11 cellular contexts compared by ENCODE assay signal in genomic region chr5:132656774-132657355, GRCh38. TPM values are rescaled to one million over a fixed set of nuclear protein-coding genes. Genes with fewer than 3 reads are reported as not detected.
DNase-seq lines count a peak whose midpoint lies in the region; ATAC-seq lines count a peak whose summit lies in the region.
"Had no signal": no experiment of that assay in that cellular context is flagged by ENCODE, and none has a peak within 500 bp of the region (broad histone marks: within the 10 kb centered on the region; RNA-seq: fewer than 3 reads in every experiment).

No MANE protein-coding gene starts in this region.

- H3K27ac ChIP-seq in GM23248 (no peak overlapping the region), iPS-20b (ENCODE audit: low read length) (no peak overlapping the region)

- H3K36me3 ChIP-seq in GM23248 (ENCODE audit: low read depth) (no peaks in the 10 kb centered on the region), iPS-20b (ENCODE audit: insufficient read depth, low read depth, low read length) (no peaks in the 10 kb centered on the region)

- H3K9me3 Mint-ChIP-seq in activated CD8-positive, alpha-beta memory T cell treated with anti-CD3 and anti-CD28 coated beads, Interleukin-2, amount 10 ng/mL, durations not matched to agents 7 days and 5 days (ENCODE audit: low read depth) = no peaks in the 10 kb centered on the region
- no peaks in the 10 kb centered on the region for H3K9me3 Mint-ChIP-seq in stimulated activated effector memory CD8-positive, alpha-beta T cell treated with anti-CD3 and anti-CD28 coated beads, Interleukin-12 subunit alpha, Interleukin-12 subunit beta, amount 100 ng/mL, for 72 hours

- peak overlapping the region; percentile 39 for H3K4me3 Mint-ChIP-seq in activated CD8-positive, alpha-beta memory T cell treated with anti-CD3 and anti-CD28 coated beads, Interleukin-2, amount 10 ng/mL, durations not matched to agents 7 days and 5 days
- peak overlapping the region; percentile 69 for H3K4me3 Mint-ChIP-seq in stimulated activated effector memory CD8-positive, alpha-beta T cell treated with anti-CD3 and anti-CD28 coated beads, Interleukin-12 subunit alpha, Interleukin-12 subunit beta, amount 100 ng/mL, for 72 hours

- peaks cover 15% of the 10 kb centered on the region for H3K27me3 Mint-ChIP-seq in activated CD8-positive, alpha-beta memory T cell treated with anti-CD3 and anti-CD28 coated beads, Interleukin-2, amount 10 ng/mL, durations not matched to agents 7 days and 5 days

- DNase-seq in GM23248 = no peak
- no peak for DNase-seq in activated CD8-positive, alpha-beta memory T cell treated with anti-CD3 and anti-CD28 coated beads, Interleukin-2, amount 10 ng/mL, durations not matched to agents 7 days and 5 days
- DNase-seq in stimulated activated effector memory CD8-positive, alpha-beta T cell treated with anti-CD3 and anti-CD28 coated beads, Interleukin-12 subunit alpha, Interleukin-12 subunit beta, amount 100 ng/mL, for 72 hours (ENCODE audit: low spot score in 2 of 2) = no peak
- DNase-seq in DMS79 treated with DMSO at 0.1 percent for 48 hours (lab: John Stamatoyannopoulos, UW) = no peak
- DNase-seq: NCI-H524 treated with DMSO at 0.1 percent for 48 hours had no signal

- H3K4me3 ChIP-seq in GM23248 (peak overlapping the region; percentile 67), iPS-20b (ENCODE audit: low read length) (peak overlapping the region; percentile 56; the same call in 1 of the 2 replicates)

- H3K4me1 ChIP-seq in GM23248 (ENCODE audit: insufficient read depth) (no peaks in the 10 kb centered on the region), iPS-20b (ENCODE audit: insufficient read depth, low read length) (no peaks in the 10 kb centered on the region)

- WGBS in GM23248 (ENCODE audit: low coverage in 1 of 2, low lambda C conversion rate in 2 of 2, missing lambda C conversion rate in 2 of 2), 2 experiments = 90 to 94% methylated on average over 10 to 12 of the region's 12 CpGs

- H2AFZ ChIP-seq in GM23248 = peak overlapping the region; percentile 83; the same call in 1 of the 2 replicates

- H3K4me1 Mint-ChIP-seq in activated CD8-positive, alpha-beta memory T cell treated with anti-CD3 and anti-CD28 coated beads, Interleukin-2, amount 10 ng/mL, durations not matched to agents 7 days and 5 days = peaks cover 41% of the 10 kb centered on the region
- peaks cover 47% of the 10 kb centered on the region for H3K4me1 Mint-ChIP-seq in stimulated activated effector memory CD8-positive, alpha-beta T cell treated with anti-CD3 and anti-CD28 coated beads, Interleukin-12 subunit alpha, Interleukin-12 subunit beta, amount 100 ng/mL, for 72 hours

- H3K79me2 ChIP-seq in GM23248 (ENCODE audit: insufficient read depth) = no peaks in the 10 kb centered on the region

- H3K9me2 ChIP-seq in GM23248 (ENCODE audit: insufficient read depth) = no peaks in the 10 kb centered on the region

- H3K27me3 ChIP-seq in GM23248 (replicated peaks; ENCODE audit: insufficient read depth) (peaks cover 11% of the 10 kb centered on the region; the same call in 1 of the 2 replicates), iPS-20b (ENCODE audit: insufficient read depth, low read length) (peaks cover 51% of the 10 kb centered on the region)

- H3K4me2 ChIP-seq in GM23248 (ENCODE audit: unreplicated experiment) = peak overlapping the region; percentile 75

- CTCF ChIA-PET in activated CD8-positive, alpha-beta memory T cell treated with anti-CD3 and anti-CD28 coated beads, Interleukin-2, amount 10 ng/mL, durations not matched to agents 7 days and 5 days (lab: Charles Lee) = no interaction called here

- no peaks in the 10 kb centered on the region for H4K20me1 ChIP-seq in GM23248 (ENCODE audit: insufficient read depth)

- in situ Hi-C loops in GM23248 (cut with MboI) = no loop called here

- H3K9me3 ChIP-seq in GM23248 (ENCODE audit: low read depth) (no peaks in the 10 kb centered on the region), iPS-20b (ENCODE audit: insufficient read depth, low read depth, low read length) (no peaks in the 10 kb centered on the region)

- peaks cover 1% of the 10 kb centered on the region for H3K36me3 Mint-ChIP-seq in activated CD8-positive, alpha-beta memory T cell treated with anti-CD3 and anti-CD28 coated beads, Interleukin-2, amount 10 ng/mL, durations not matched to agents 7 days and 5 days
- H3K36me3 Mint-ChIP-seq in stimulated activated effector memory CD8-positive, alpha-beta T cell treated with anti-CD3 and anti-CD28 coated beads, Interleukin-12 subunit alpha, Interleukin-12 subunit beta, amount 100 ng/mL, for 72 hours = peaks cover 19% of the 10 kb centered on the region

- H3K9ac ChIP-seq in GM23248 (no peak overlapping the region), iPS-20b (ENCODE audit: low read depth, low read length) (no peak overlapping the region)

- peak; percentile 35 for ATAC-seq in activated CD8-positive, alpha-beta memory T cell treated with anti-CD3 and anti-CD28 coated beads, Interleukin-2, amount 10 ng/mL, durations not matched to agents 7 days and 5 days
- peak; percentile 36 for ATAC-seq in stimulated activated effector memory CD8-positive, alpha-beta T cell treated with anti-CD3 and anti-CD28 coated beads, Interleukin-12 subunit alpha, Interleukin-12 subunit beta, amount 100 ng/mL, for 72 hours
- ATAC-seq in HG02970 (IDR thresholded peaks at IDR 0.05; ENCODE audit: low FRiP score, unreplicated experiment) (no peak), HG03280 (IDR thresholded peaks at IDR 0.05; ENCODE audit: unreplicated experiment) (no peak), GM18867 (IDR thresholded peaks at IDR 0.05; ENCODE audit: unreplicated experiment) (no peak)

- H3K27ac Mint-ChIP-seq in activated CD8-positive, alpha-beta memory T cell treated with anti-CD3 and anti-CD28 coated beads, Interleukin-2, amount 10 ng/mL, durations not matched to agents 7 days and 5 days = peak overlapping the region; percentile 69
- peak overlapping the region; percentile 89 for H3K27ac Mint-ChIP-seq in stimulated activated effector memory CD8-positive, alpha-beta T cell treated with anti-CD3 and anti-CD28 coated beads, Interleukin-12 subunit alpha, Interleukin-12 subunit beta, amount 100 ng/mL, for 72 hours

- H3F3A ChIP-seq in GM23248 (ENCODE audit: insufficient read depth) = no peaks in the 10 kb centered on the region

RNA-seq across cellular contexts. Expression of gene IL13, which starts 1.1 kb away (rescaled TPM):
- total RNA-seq in GM23248 (2014; rRNA removed; shearing (Covaris generic)) = not detected in 2 replicates
- polyA plus RNA-seq in GM23248 (2016; fragmentation: Nextera tagmentation; extraction: Ambion mirVana) = not detected in 2 replicates
- 100 to 1,000 TPM in 1 of 2 experiments, 1 to 10 TPM in 1; 4.8 to 119 TPM for total RNA-seq in activated CD8-positive, alpha-beta memory T cell treated with anti-CD3 and anti-CD28 coated beads, Interleukin-2, amount 10 ng/mL, durations not matched to agents 7 days and 5 days
- total RNA-seq: lung microvascular endothelial cell had no signal
- polyA plus RNA-seq: esophagus had no signal

RNA-seq across cellular contexts. Expression of gene IL4, which starts 16.9 kb away (rescaled TPM):
- total RNA-seq in GM23248 (2014; rRNA removed; shearing (Covaris generic)) = not detected in 2 replicates
- 0.34 TPM in 1 of 2 replicates, not detected in the other for polyA plus RNA-seq in GM23248 (2016; fragmentation: Nextera tagmentation; extraction: Ambion mirVana)
- 1 to 10 TPM in 1 of 2 experiments, under 1 TPM in 1; 0.53 to 2.5 TPM for total RNA-seq in activated CD8-positive, alpha-beta memory T cell treated with anti-CD3 and anti-CD28 coated beads, Interleukin-2, amount 10 ng/mL, durations not matched to agents 7 days and 5 days
- total RNA-seq: lung microvascular endothelial cell had no signal
- polyA plus RNA-seq: esophagus had no signal

Comparison
In these comparisons a context has a peak if more than half of its experiments do, and no peak if none do; other contexts are left out.
1. ATAC-seq: peak in activated CD8-positive, alpha-beta memory T cell treated with anti-CD3 and anti-CD28 coated beads, Interleukin-2, amount 10 ng/mL, durations not matched to agents 7 days and 5 days (single experiment) and stimulated activated effector memory CD8-positive, alpha-beta T cell treated with anti-CD3 and anti-CD28 coated beads, Interleukin-12 subunit alpha, Interleukin-12 subunit beta, amount 100 ng/mL, for 72 hours (single experiment); none in HG02970 (single experiment), HG03280 (single experiment) and GM18867 (single experiment).